Comparison of ENCODE assay signal across 26 cellular contexts in the genomic region with DNA sequence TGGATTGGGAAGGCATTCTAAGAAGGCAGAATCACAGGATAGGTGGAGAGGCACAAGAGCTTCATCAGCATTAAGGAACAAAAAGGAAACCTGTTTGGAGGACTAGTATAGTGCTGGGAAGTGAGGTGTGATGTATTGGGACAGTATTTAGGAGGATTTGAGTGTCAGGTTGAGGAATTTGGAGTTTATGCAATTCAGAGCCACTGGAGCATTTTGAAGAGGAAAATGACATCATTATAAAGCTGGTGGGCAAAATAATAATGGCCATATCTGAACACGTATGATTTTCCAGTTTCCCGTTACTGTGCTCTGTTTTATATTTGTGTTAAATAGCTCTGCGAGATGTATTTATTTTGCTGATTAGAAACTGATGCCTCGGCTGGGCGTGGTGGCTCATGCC.
"Had no signal": no experiment of that assay in that cellular context is flagged by ENCODE, and none has a peak within 500 bp of the region (broad histone marks: within the 10 kb centered on the region; RNA-seq: fewer than 3 reads in every experiment).

No MANE protein-coding gene starts in this region.

- DNase-seq: dorsolateral prefrontal cortex; effector CD4-positive, alpha-beta T cell; foreskin fibroblast; gastrocnemius medialis; heart left ventricle; kidney; natural killer cell; sigmoid colon; stimulated activated CD4-positive, alpha-beta T cell treated with anti-CD3 and anti-CD28 coated beads, Interleukin-2, amount 100 ng/mL, for 24 hours; stimulated activated CD4-positive, alpha-beta T cell treated with anti-CD3 and anti-CD28 coated beads, Interleukin-4, amount 100 ng/mL, for 24 hours; stimulated activated naive CD4-positive, alpha-beta T cell treated with Interleukin-2 at 50 U/mL for 16 hours; stomach; substantia nigra; testis; tibial artery had no signal

- H3K4me3 Mint-ChIP-seq: memory B cell; natural killer cell; neural crest cell; stimulated activated effector memory CD8-positive, alpha-beta T cell treated with anti-CD3 and anti-CD28 coated beads, Interleukin-12 subunit alpha, Interleukin-12 subunit beta, amount 100 ng/mL, for 72 hours; type B pancreatic cell had no signal

- H3K4me2 ChIP-seq: hepatocyte had no signal

- H3K27ac ChIP-seq: hepatocyte, parathyroid adenoma, stomach, testis had no signal

- H3K9ac ChIP-seq: parathyroid adenoma had no signal

- H3K9me3 Mint-ChIP-seq: memory B cell; natural killer cell; neural crest cell; stimulated activated effector memory CD8-positive, alpha-beta T cell treated with anti-CD3 and anti-CD28 coated beads, Interleukin-12 subunit alpha, Interleukin-12 subunit beta, amount 100 ng/mL, for 72 hours; type B pancreatic cell had no signal

- H2AFZ ChIP-seq: hepatocyte, parathyroid adenoma had no signal

- H3K9me3 ChIP-seq: gastrocnemius medialis, heart left ventricle, right atrium auricular region, sigmoid colon, stomach, testis, tibial artery had no signal

- ATAC-seq: gastrocnemius medialis; heart left ventricle; left lobe of liver; natural killer cell; stimulated activated effector memory CD8-positive, alpha-beta T cell treated with anti-CD3 and anti-CD28 coated beads, Interleukin-12 subunit alpha, Interleukin-12 subunit beta, amount 100 ng/mL, for 72 hours had no signal

- H3K79me2 ChIP-seq: hepatocyte, parathyroid adenoma had no signal

- FAIRE-seq: colon, kidney had no signal

- H3K4me1 ChIP-seq: parathyroid adenoma had no signal

- H3K27ac Mint-ChIP-seq: memory B cell, progenitor cell of endocrine pancreas, type B pancreatic cell had no signal

- H3K4me1 Mint-ChIP-seq: memory B cell; neural crest cell; stimulated activated effector memory CD8-positive, alpha-beta T cell treated with anti-CD3 and anti-CD28 coated beads, Interleukin-12 subunit alpha, Interleukin-12 subunit beta, amount 100 ng/mL, for 72 hours had no signal

- H3K27me3 Mint-ChIP-seq: memory B cell, progenitor cell of endocrine pancreas, type B pancreatic cell had no signal

- H3K4me3 ChIP-seq: dorsolateral prefrontal cortex, gastrocnemius medialis, heart left ventricle, hepatocyte, lung, right atrium auricular region, sigmoid colon, stomach, testis, tibial artery had no signal

- H3K27me3 ChIP-seq: dorsolateral prefrontal cortex, gastrocnemius medialis, heart left ventricle, hepatocyte, right atrium auricular region, sigmoid colon, stomach, testis, tibial artery had no signal
